Comparison of ENCODE assay signal across 1 cellular context in the genomic region with DNA sequence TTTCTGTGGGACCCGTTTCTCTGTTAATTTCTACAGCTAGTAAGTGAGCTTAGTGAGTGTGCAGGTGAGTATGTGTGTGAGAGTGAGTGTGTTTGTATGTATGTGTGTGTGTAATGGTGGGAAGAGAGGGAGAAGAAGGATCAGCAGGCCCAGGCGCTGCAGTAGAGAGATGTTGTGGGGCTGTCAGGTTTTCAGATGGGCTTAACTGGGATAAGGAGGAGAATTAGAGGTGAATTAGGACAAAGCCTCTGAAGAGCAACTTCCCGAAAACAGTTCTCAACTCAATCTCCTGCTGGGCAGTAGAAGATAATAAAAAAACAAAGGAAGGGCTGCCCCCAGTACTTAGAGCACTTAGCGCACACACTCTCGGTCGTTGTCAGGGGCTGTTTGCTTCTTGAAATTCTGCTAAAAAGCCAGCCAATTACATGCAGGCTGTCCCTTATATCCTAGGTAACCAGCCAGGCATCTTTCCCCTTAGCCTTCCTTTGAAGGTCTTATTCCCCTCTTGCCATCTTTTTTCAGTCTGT.
TF ChIP-seq lines count a peak whose summit lies in the region.

No MANE protein-coding gene starts in this region.

TF ChIP-seq in HEK293, 187 proteins besides CTCF, POLR2A, EP300 and RAD21 (continued from another document):
- TF ChIP-seq PBX3 (CRISPR knock-in tag; IDR thresholded peaks at IDR 0.05): no peak
- TF ChIP-seq ZNF777 (tag by site-specific recombination; IDR thresholded peaks at IDR 0.05; ENCODE audit: borderline replicate concordance): no peak
